In the genomic region with DNA sequence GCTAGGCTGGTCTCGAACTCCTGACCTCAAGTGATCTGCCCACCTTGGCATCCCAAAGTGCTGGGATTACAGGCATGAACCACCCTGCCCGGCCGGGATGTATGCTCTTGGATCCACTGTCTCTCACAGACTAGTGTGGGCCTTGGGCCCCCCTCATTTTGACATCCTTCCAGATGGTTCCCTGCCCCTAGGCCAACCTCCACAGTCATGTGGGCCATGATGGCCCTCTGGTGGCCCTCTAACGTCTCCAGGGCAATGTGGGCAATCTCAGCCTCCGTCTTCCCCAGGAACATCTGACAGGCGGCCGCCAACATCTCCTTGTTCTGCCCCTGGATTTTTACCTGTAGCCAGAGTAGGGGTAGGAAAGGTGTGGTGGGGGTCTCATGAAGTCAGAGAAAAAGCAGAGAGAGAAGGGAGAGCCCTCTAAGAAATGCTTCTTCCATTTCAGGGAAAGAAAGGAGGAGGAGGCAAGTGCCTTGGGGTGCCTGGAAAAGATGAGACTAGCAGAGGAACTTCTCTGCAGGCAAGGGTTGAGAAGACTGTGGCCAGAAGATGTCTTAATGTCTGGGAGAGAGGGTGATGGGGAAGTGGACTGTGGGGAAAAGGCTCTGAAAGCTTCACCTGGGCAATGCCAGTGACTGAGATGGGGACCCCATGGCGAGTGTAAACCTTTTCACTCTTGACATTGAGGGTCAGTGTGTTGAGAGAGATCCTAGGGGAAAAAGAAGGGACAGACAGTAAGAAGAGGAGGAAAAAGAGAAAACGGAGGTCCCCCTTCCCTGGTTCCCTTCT, we compare ENCODE assay signal across 8 cellular contexts. TPM values are rescaled to one million over a fixed set of nuclear protein-coding genes. Genes with fewer than 3 reads are reported as not detected.
DNase-seq lines count a peak whose midpoint lies in the region; ATAC-seq, FAIRE-seq and TF ChIP-seq lines count a peak whose summit lies in the region.

No MANE protein-coding gene starts in this region.

- H2AFZ ChIP-seq in keratinocyte (ENCODE audit: control insufficient read depth, low read length): no peak overlapping the region

- DNase-seq in activated CD4-positive, alpha-beta T cell treated with anti-CD3 and anti-CD28 coated beads for 36 hours: peak; percentile 37
- DNase-seq in activated CD4-positive, alpha-beta T cell treated with anti-CD3 and anti-CD28 coated beads for 1 hour: no peak
- DNase-seq in activated naive CD4-positive, alpha-beta T cell treated with anti-CD3 and anti-CD28 coated beads, Interleukin-2, amount 50 U/mL, for 72 hours (ENCODE audit: low spot score in 2 of 2): no peak
- no peak for DNase-seq in keratinocyte (ENCODE audit: low read depth, low spot score)
- DNase-seq in suprapubic skin (ENCODE audit: low spot score in 2 of 2): no peak
- no peak for DNase-seq in omental fat pad (ENCODE audit: low spot score)

- peak overlapping the region; percentile 59 for H3K27ac ChIP-seq in keratinocyte (ENCODE audit: control insufficient read depth, insufficient read depth, low read length)
- peak overlapping the region; percentile 96 for H3K27ac ChIP-seq in suprapubic skin

- H3K4me2 ChIP-seq in keratinocyte (ENCODE audit: control insufficient read depth, extremely low read depth, insufficient read depth, low read depth, low read length): peak overlapping the region; percentile 53

- no peaks in the 10 kb centered on the region for H3K9me3 ChIP-seq in keratinocyte (ENCODE audit: control insufficient read depth, low read depth, low read length)
- H3K9me3 ChIP-seq in suprapubic skin: no peaks in the 10 kb centered on the region

- H3K4me3 ChIP-seq in keratinocyte (ENCODE audit: control insufficient read depth in 2 of 3, extremely low read depth in 1 of 3, insufficient read depth in 2 of 3, low read depth in 1 of 3, low read length in 3 of 3) (peak overlapping the region in 2 of 3 experiments; percentile 66 to 85), suprapubic skin (peak overlapping the region; percentile 79)

- peaks cover 77% of the 10 kb centered on the region for H3K36me3 Mint-ChIP-seq in activated CD4-positive, alpha-beta T cell treated with anti-CD3 and anti-CD28 coated beads for 36 hours (ENCODE audit: low read depth)
- peaks cover 62 to 70% of the 10 kb centered on the region in 2 donors for H3K36me3 Mint-ChIP-seq in activated naive CD4-positive, alpha-beta T cell treated with anti-CD3 and anti-CD28 coated beads, Interleukin-2, amount 50 U/mL, for 72 hours

- peak overlapping the region; percentile 58 for H3K9ac ChIP-seq in keratinocyte (ENCODE audit: control insufficient read depth, extremely low read depth, insufficient read depth, low read length)

- ATAC-seq in activated CD4-positive, alpha-beta T cell treated with anti-CD3 and anti-CD28 coated beads for 36 hours: no peak
- no peak for ATAC-seq in activated naive CD4-positive, alpha-beta T cell treated with anti-CD3 and anti-CD28 coated beads, Interleukin-2, amount 50 U/mL, for 72 hours
- ATAC-seq in omental fat pad (ENCODE audit: low FRiP score) (no peak), GM21381 (IDR thresholded peaks at IDR 0.05; ENCODE audit: unreplicated experiment) (no peak), HG03196 (IDR thresholded peaks at IDR 0.05; ENCODE audit: unreplicated experiment) (no peak)

- H3K36me3 ChIP-seq in keratinocyte (ENCODE audit: control insufficient read depth in 2 of 2, extremely low read depth in 1 of 2, insufficient read depth in 2 of 2, low read length in 2 of 2): peaks cover 8 to 18% of the 10 kb centered on the region in 2 experiments
- H3K36me3 ChIP-seq in suprapubic skin: peaks cover 38% of the 10 kb centered on the region

- H3K27me3 Mint-ChIP-seq in activated CD4-positive, alpha-beta T cell treated with anti-CD3 and anti-CD28 coated beads for 36 hours: no peaks in the 10 kb centered on the region

- peak overlapping the region; percentile 79 for H3K27ac Mint-ChIP-seq in activated CD4-positive, alpha-beta T cell treated with anti-CD3 and anti-CD28 coated beads for 36 hours
- peak overlapping the region; percentile 97 to 99 for H3K27ac Mint-ChIP-seq in activated naive CD4-positive, alpha-beta T cell treated with anti-CD3 and anti-CD28 coated beads, Interleukin-2, amount 50 U/mL, for 72 hours

- dilution Hi-C loops in keratinocyte (cut with MboI; ENCODE audit: extremely low pct_ligation_motif_present, low sequenced_read_pairs): no loop called here

- peaks cover 2% of the 10 kb centered on the region for H3K9me3 Mint-ChIP-seq in activated CD4-positive, alpha-beta T cell treated with anti-CD3 and anti-CD28 coated beads for 36 hours (ENCODE audit: low read depth)
- no peaks in the 10 kb centered on the region for H3K9me3 Mint-ChIP-seq in activated naive CD4-positive, alpha-beta T cell treated with anti-CD3 and anti-CD28 coated beads, Interleukin-2, amount 50 U/mL, for 72 hours

- FAIRE-seq in keratinocyte (lab: Jason Lieb, UNC): no peak

- peaks cover 10% of the 10 kb centered on the region for H3K79me2 ChIP-seq in keratinocyte (ENCODE audit: control insufficient read depth, insufficient read depth, low read length)

- no peak for TF ChIP-seq EP300 in suprapubic skin (IDR thresholded peaks at IDR 0.05)

- TF ChIP-seq CTCF in keratinocyte (optimal IDR thresholded peaks at IDR 0.05 in 1 of 3, IDR thresholded peaks at IDR 0.05 in 1 of 3, conservative IDR thresholded peaks at IDR 0.05 in 1 of 3; ENCODE audit: extremely low read depth in 1 of 3, insufficient read depth in 2 of 3, low read length in 3 of 3) (no peak), suprapubic skin (IDR thresholded peaks at IDR 0.05) (no peak), omental fat pad (IDR thresholded peaks at IDR 0.05) (no peak)

- no peaks in the 10 kb centered on the region for H3K9me1 ChIP-seq in keratinocyte (ENCODE audit: control insufficient read depth, extremely low read depth, insufficient read depth, low read length)

- peaks cover 72% of the 10 kb centered on the region for H3K4me1 Mint-ChIP-seq in activated CD4-positive, alpha-beta T cell treated with anti-CD3 and anti-CD28 coated beads for 36 hours

- 74% methylated on average over 9 of the region's 9 CpGs for WGBS in suprapubic skin

- POLR2A ChIA-PET in activated CD4-positive, alpha-beta T cell treated with anti-CD3 and anti-CD28 coated beads for 36 hours (lab: Charles Lee): no interaction called here

- H3K4me1 ChIP-seq in keratinocyte (ENCODE audit: control insufficient read depth, extremely low read depth, insufficient read depth, low read length) (peaks cover 29% of the 10 kb centered on the region), suprapubic skin (peaks cover 64% of the 10 kb centered on the region)

- peak overlapping the region; percentile 96 for H3K4me3 Mint-ChIP-seq in activated CD4-positive, alpha-beta T cell treated with anti-CD3 and anti-CD28 coated beads for 36 hours

- H4K20me1 ChIP-seq in keratinocyte (ENCODE audit: control insufficient read depth, extremely low read depth, insufficient read depth, low read length): peaks cover 11% of the 10 kb centered on the region

- H3K27me3 ChIP-seq in keratinocyte (ENCODE audit: control insufficient read depth, extremely low read depth, insufficient read depth, low read length): no peaks in the 10 kb centered on the region
- H3K27me3 ChIP-seq in suprapubic skin: no peaks in the 10 kb centered on the region

- CTCF ChIA-PET in activated CD4-positive, alpha-beta T cell treated with anti-CD3 and anti-CD28 coated beads for 36 hours (lab: Charles Lee): interaction anchor here (0.6 to 2.6 kb wide), 10 partner anchors 13 to 439 kb away, joined by 3 to 15 read pairs (median 3); partner anchors contain the start of gene VARS2

- intact Hi-C loops in activated CD4-positive, alpha-beta T cell treated with anti-CD3 and anti-CD28 coated beads for 36 hours (cut with DNase I, micrococcal nuclease): loop anchor here in 1 of 2 experiments (10.0 kb wide), 1 partner anchor 614 kb away; the partner anchor contains the start of gene HLA-B

- TF ChIP-seq POLR2A in suprapubic skin (IDR thresholded peaks at IDR 0.05): no peak

RNA-seq across cellular contexts. Expression of gene FLOT1, which starts 1.3 kb away (rescaled TPM):
- total RNA-seq in activated CD4-positive, alpha-beta T cell treated with anti-CD3 and anti-CD28 coated beads for 36 hours: 100 to 1,000 TPM; 155 to 188 TPM
- 100 to 1,000 TPM; 194 to 219 TPM for total RNA-seq in activated naive CD4-positive, alpha-beta T cell treated with anti-CD3 and anti-CD28 coated beads, Interleukin-2, amount 50 U/mL, for 72 hours
- 21.6 to 23.8 TPM (median 22.1 TPM) in 3 replicates for polyA plus RNA-seq in keratinocyte
- 52.5 TPM for polyA plus RNA-seq in keratinocyte (2011; ENCODE audit: low read depth)
- polyA plus RNA-seq in keratinocyte (2011; cell fraction: cytosol; rRNA removed): 14.9 and 21.3 TPM in 2 replicates
- polyA plus RNA-seq in keratinocyte (2011; cell fraction: nucleus; rRNA removed): 21.6 and 22.0 TPM in 2 replicates
- 19.5 and 22.0 TPM in 2 replicates for polyA plus RNA-seq in keratinocyte (2012; ENCODE audit: low replicate concordance)
- polyA minus RNA-seq in keratinocyte: 23.2 to 52.7 TPM (median 25.6 TPM) in 3 replicates
- polyA minus RNA-seq in keratinocyte (2011; cell fraction: cytosol; rRNA and poly(A)+ RNA removed): 16.3 TPM
- polyA minus RNA-seq in keratinocyte (2011; cell fraction: nucleus; rRNA and poly(A)+ RNA removed): 14.8 and 19.5 TPM in 2 replicates
- total RNA-seq in suprapubic skin (10 to 100 TPM; 28.4 to 60.8 (median 45.5) TPM), omental fat pad (100 to 1,000 TPM in 3 of 4 donors, 10 to 100 TPM in 1; 90.2 to 156 (median 142) TPM)

RNA-seq across cellular contexts. Expression of gene IER3, which starts 3.2 kb away (rescaled TPM):
- total RNA-seq in activated CD4-positive, alpha-beta T cell treated with anti-CD3 and anti-CD28 coated beads for 36 hours: 100 to 1,000 TPM; 196 to 221 TPM
- total RNA-seq in activated naive CD4-positive, alpha-beta T cell treated with anti-CD3 and anti-CD28 coated beads, Interleukin-2, amount 50 U/mL, for 72 hours: 100 to 1,000 TPM in 1 of 2 donors, 10 to 100 TPM in 1; 70.0 to 279 TPM
- polyA plus RNA-seq in keratinocyte: 171 to 289 TPM (median 277 TPM) in 3 replicates
- polyA plus RNA-seq in keratinocyte (2011; ENCODE audit: low read depth): 212 TPM
- polyA plus RNA-seq in keratinocyte (2011; cell fraction: cytosol; rRNA removed): 139 and 176 TPM in 2 replicates
- polyA plus RNA-seq in keratinocyte (2011; cell fraction: nucleus; rRNA removed): 516 and 549 TPM in 2 replicates
- polyA plus RNA-seq in keratinocyte (2012; ENCODE audit: low replicate concordance): 226 and 373 TPM in 2 replicates
- polyA minus RNA-seq in keratinocyte: 46.6 to 116 TPM (median 58.4 TPM) in 3 replicates
- polyA minus RNA-seq in keratinocyte (2011; cell fraction: cytosol; rRNA and poly(A)+ RNA removed): 239 TPM
- polyA minus RNA-seq in keratinocyte (2011; cell fraction: nucleus; rRNA and poly(A)+ RNA removed): 82.4 and 85.6 TPM in 2 replicates
- total RNA-seq in suprapubic skin: 10 to 100 TPM; 22.0 to 86.2 (median 45.8) TPM
- total RNA-seq in omental fat pad: 100 to 1,000 TPM in 1 of 4 donors, 10 to 100 TPM in 2, 1 to 10 TPM in 1; 6.8 to 224 (median 43.4) TPM

RNA-seq across cellular contexts. Expression of gene TUBB, which starts 21.0 kb away (rescaled TPM):
- 1,000 to 10,000 TPM; 1,569 to 1,746 TPM for total RNA-seq in activated CD4-positive, alpha-beta T cell treated with anti-CD3 and anti-CD28 coated beads for 36 hours
- total RNA-seq in activated naive CD4-positive, alpha-beta T cell treated with anti-CD3 and anti-CD28 coated beads, Interleukin-2, amount 50 U/mL, for 72 hours: 1,000 to 10,000 TPM; 1,507 to 1,783 TPM
- 1,010 to 1,517 TPM (median 1,159 TPM) in 3 replicates for polyA plus RNA-seq in keratinocyte
- polyA plus RNA-seq in keratinocyte (2011; ENCODE audit: low read depth): 84.6 TPM
- polyA plus RNA-seq in keratinocyte (2011; cell fraction: cytosol; rRNA removed): 1,081 and 1,086 TPM in 2 replicates
- 643 and 747 TPM in 2 replicates for polyA plus RNA-seq in keratinocyte (2011; cell fraction: nucleus; rRNA removed)
- 276 and 1,138 TPM in 2 replicates for polyA plus RNA-seq in keratinocyte (2012; ENCODE audit: low replicate concordance)
- 1,680 to 1,870 TPM (median 1,801 TPM) in 3 replicates for polyA minus RNA-seq in keratinocyte
- polyA minus RNA-seq in keratinocyte (2011; cell fraction: cytosol; rRNA and poly(A)+ RNA removed): 842 TPM
- 371 and 465 TPM in 2 replicates for polyA minus RNA-seq in keratinocyte (2011; cell fraction: nucleus; rRNA and poly(A)+ RNA removed)
- total RNA-seq in suprapubic skin (100 to 1,000 TPM; 166 to 348 (median 244) TPM), omental fat pad (100 to 1,000 TPM; 229 to 281 (median 256) TPM)

RNA-seq across cellular contexts. Expression of gene MDC1, which starts 24.1 kb away (rescaled TPM):
- total RNA-seq in activated CD4-positive, alpha-beta T cell treated with anti-CD3 and anti-CD28 coated beads for 36 hours: 100 to 1,000 TPM in 1 of 2 experiments, 10 to 100 TPM in 1; 92.0 to 101 TPM
- 100 to 1,000 TPM in 1 of 2 donors, 10 to 100 TPM in 1; 84.2 to 127 TPM for total RNA-seq in activated naive CD4-positive, alpha-beta T cell treated with anti-CD3 and anti-CD28 coated beads, Interleukin-2, amount 50 U/mL, for 72 hours
- 4.2 to 10.0 TPM (median 6.9 TPM) in 3 replicates for polyA plus RNA-seq in keratinocyte
- 2.8 TPM for polyA plus RNA-seq in keratinocyte (2011; ENCODE audit: low read depth)
- 5.3 TPM in 2 replicates for polyA plus RNA-seq in keratinocyte (2011; cell fraction: cytosol; rRNA removed)
- 25.1 and 29.9 TPM in 2 replicates for polyA plus RNA-seq in keratinocyte (2011; cell fraction: nucleus; rRNA removed)
- 5.5 and 41.2 TPM in 2 replicates for polyA plus RNA-seq in keratinocyte (2012; ENCODE audit: low replicate concordance)
- 5.6 to 43.2 TPM (median 10.2 TPM) in 3 replicates for polyA minus RNA-seq in keratinocyte
- 4.2 TPM for polyA minus RNA-seq in keratinocyte (2011; cell fraction: cytosol; rRNA and poly(A)+ RNA removed)
- polyA minus RNA-seq in keratinocyte (2011; cell fraction: nucleus; rRNA and poly(A)+ RNA removed): 9.6 and 14.6 TPM in 2 replicates
- total RNA-seq in suprapubic skin (10 to 100 TPM; 10.4 to 27.0 (median 16.3) TPM), omental fat pad (10 to 100 TPM in 1 of 4 donors, 1 to 10 TPM in 3; 6.2 to 15.0 (median 7.2) TPM)

RNA-seq across cellular contexts. Expression of gene NRM, which starts 50.4 kb away (rescaled TPM):
- total RNA-seq in activated CD4-positive, alpha-beta T cell treated with anti-CD3 and anti-CD28 coated beads for 36 hours: 10 to 100 TPM; 25.8 to 36.4 TPM
- total RNA-seq in activated naive CD4-positive, alpha-beta T cell treated with anti-CD3 and anti-CD28 coated beads, Interleukin-2, amount 50 U/mL, for 72 hours: 10 to 100 TPM; 35.7 to 53.5 TPM
- polyA plus RNA-seq in keratinocyte: 2.7 to 17.8 TPM (median 7.0 TPM) in 3 replicates
- not detected for polyA plus RNA-seq in keratinocyte (2011; ENCODE audit: low read depth)
- 7.1 and 7.7 TPM in 2 replicates for polyA plus RNA-seq in keratinocyte (2011; cell fraction: cytosol; rRNA removed)
- 7.6 and 8.5 TPM in 2 replicates for polyA plus RNA-seq in keratinocyte (2011; cell fraction: nucleus; rRNA removed)
- 3.8 and 17.2 TPM in 2 replicates for polyA plus RNA-seq in keratinocyte (2012; ENCODE audit: low replicate concordance)
- 6.0 to 32.4 TPM (median 11.8 TPM) in 3 replicates for polyA minus RNA-seq in keratinocyte
- 9.2 TPM for polyA minus RNA-seq in keratinocyte (2011; cell fraction: cytosol; rRNA and poly(A)+ RNA removed)
- polyA minus RNA-seq in keratinocyte (2011; cell fraction: nucleus; rRNA and poly(A)+ RNA removed): 1.9 and 3.2 TPM in 2 replicates
- total RNA-seq in suprapubic skin (1 to 10 TPM; 2.3 to 9.0 (median 6.8) TPM), omental fat pad (1 to 10 TPM; 2.9 to 5.8 (median 3.7) TPM)

Comparison
In these comparisons a context has a peak if more than half of its experiments do, and no peak if none do; other contexts are left out.
1. RNA of gene TUBB, which starts 21.0 kb away (total RNA-seq): 1,507 to 1,783 TPM in activated naive CD4-positive, alpha-beta T cell treated with anti-CD3 and anti-CD28 coated beads, Interleukin-2, amount 50 U/mL, for 72 hours and 1,569 to 1,746 TPM in activated CD4-positive, alpha-beta T cell treated with anti-CD3 and anti-CD28 coated beads for 36 hours; 166 to 348 TPM in suprapubic skin and 229 to 281 TPM in omental fat pad; every median in the first group is over 4 times any median in the second.